Comparison of ENCODE assay signal across 11 cellular contexts in the genomic region with DNA sequence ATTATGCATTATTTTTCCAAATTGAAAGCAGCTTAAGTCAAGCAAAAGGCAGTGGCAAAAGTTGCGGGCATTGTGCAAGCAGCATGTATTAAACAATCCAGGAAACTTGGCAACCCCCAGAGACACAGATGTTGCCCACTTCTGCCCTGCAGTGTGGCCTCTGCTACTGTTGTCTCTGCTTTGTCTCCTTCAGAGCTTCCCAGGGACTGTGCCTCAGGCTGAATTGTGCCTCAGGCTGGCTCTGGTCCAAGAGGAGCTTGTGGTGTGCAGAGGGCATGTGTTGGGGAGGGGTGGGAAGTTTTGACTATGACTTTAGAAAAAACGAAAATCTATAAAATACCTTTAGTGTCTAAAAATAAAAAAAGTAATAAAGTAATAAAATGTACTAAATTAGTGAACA.
DNase-seq lines count a peak whose midpoint lies in the region; ATAC-seq and TF ChIP-seq lines count a peak whose summit lies in the region.
"Had no signal": no experiment of that assay in that cellular context is flagged by ENCODE, and none has a peak within 500 bp of the region (broad histone marks: within the 10 kb centered on the region; RNA-seq: fewer than 3 reads in every experiment).

No MANE protein-coding gene starts in this region.

- H4K20me1 ChIP-seq in OCI-LY3 (ENCODE audit: insufficient read depth, low read length): no peaks in the 10 kb centered on the region

- no peak overlapping the region for H3K4me3 ChIP-seq in OCI-LY3 (ENCODE audit: low read length)
- H3K4me3 ChIP-seq in skeletal muscle cell (ENCODE audit: low read depth, low read length): no peak overlapping the region
- H3K4me3 ChIP-seq: ascending aorta had no signal

- no peak for ATAC-seq in GM18861 (IDR thresholded peaks at IDR 0.05; ENCODE audit: unreplicated experiment)
- ATAC-seq: activated CD4-positive, alpha-beta T cell treated with anti-CD3 and anti-CD28 coated beads for 36 hours had no signal

- H3K9ac ChIP-seq in OCI-LY3 (ENCODE audit: low read length): no peak overlapping the region

- no peak for TF ChIP-seq CTCF in OCI-LY3 (IDR thresholded peaks at IDR 0.05; ENCODE audit: low read depth, low read length)

- H3K27me3 ChIP-seq in OCI-LY3 (ENCODE audit: low read depth, low read length): no peaks in the 10 kb centered on the region
- H3K27me3 ChIP-seq: ascending aorta had no signal

- no peak overlapping the region for H3K4me2 ChIP-seq in OCI-LY3 (ENCODE audit: low read length)

- no peaks in the 10 kb centered on the region for H3K36me3 ChIP-seq in OCI-LY3 (replicated peaks; ENCODE audit: low read depth, low read length)
- H3K36me3 ChIP-seq: ascending aorta had no signal

- H3K4me1 ChIP-seq in OCI-LY3 (ENCODE audit: low read length): no peaks in the 10 kb centered on the region
- H3K4me1 ChIP-seq: ascending aorta had no signal

- H3K79me2 ChIP-seq in OCI-LY3 (ENCODE audit: low read length): no peaks in the 10 kb centered on the region

- 0 out of 2 replicates have a peak overlapping the region, but pooled peaks have one; percentile 70 for H2AFZ ChIP-seq in OCI-LY3 (ENCODE audit: low read depth, low read length)

- DNase-seq in DMS53 (lab: John Stamatoyannopoulos, UW) (peak; percentile 12), DMS53 treated with DMSO at 0.1 percent for 48 hours (lab: John Stamatoyannopoulos, UW; ENCODE audit: unreplicated experiment) (no peak), fibroblast of peridontal ligament (ENCODE audit: extremely low read depth) (peak; percentile 67), skeletal muscle cell (ENCODE audit: low read depth) (peak; percentile 20), AG08395 (ENCODE audit: low spot score) (no peak), RKO (ENCODE audit: low spot score) (no peak)
- DNase-seq: activated CD4-positive, alpha-beta T cell treated with anti-CD3 and anti-CD28 coated beads for 36 hours had no signal

- no peak overlapping the region for H3K27ac ChIP-seq in OCI-LY3 (ENCODE audit: low read length)
- H3K27ac ChIP-seq: 22Rv1, ascending aorta had no signal

- H3K9me3 ChIP-seq in OCI-LY3 (ENCODE audit: insufficient read depth, low read length): no peaks in the 10 kb centered on the region
- H3K9me3 ChIP-seq: ascending aorta had no signal

Comparison
In these comparisons a context has a peak if more than half of its experiments do, and no peak if none do; other contexts are left out.
1. DNase-seq: peak in DMS53 (single experiment), fibroblast of peridontal ligament (single experiment) and skeletal muscle cell (single experiment); none in DMS53 treated with DMSO at 0.1 percent for 48 hours (single experiment), AG08395 (single experiment) and RKO (single experiment).